In the genomic region with DNA sequence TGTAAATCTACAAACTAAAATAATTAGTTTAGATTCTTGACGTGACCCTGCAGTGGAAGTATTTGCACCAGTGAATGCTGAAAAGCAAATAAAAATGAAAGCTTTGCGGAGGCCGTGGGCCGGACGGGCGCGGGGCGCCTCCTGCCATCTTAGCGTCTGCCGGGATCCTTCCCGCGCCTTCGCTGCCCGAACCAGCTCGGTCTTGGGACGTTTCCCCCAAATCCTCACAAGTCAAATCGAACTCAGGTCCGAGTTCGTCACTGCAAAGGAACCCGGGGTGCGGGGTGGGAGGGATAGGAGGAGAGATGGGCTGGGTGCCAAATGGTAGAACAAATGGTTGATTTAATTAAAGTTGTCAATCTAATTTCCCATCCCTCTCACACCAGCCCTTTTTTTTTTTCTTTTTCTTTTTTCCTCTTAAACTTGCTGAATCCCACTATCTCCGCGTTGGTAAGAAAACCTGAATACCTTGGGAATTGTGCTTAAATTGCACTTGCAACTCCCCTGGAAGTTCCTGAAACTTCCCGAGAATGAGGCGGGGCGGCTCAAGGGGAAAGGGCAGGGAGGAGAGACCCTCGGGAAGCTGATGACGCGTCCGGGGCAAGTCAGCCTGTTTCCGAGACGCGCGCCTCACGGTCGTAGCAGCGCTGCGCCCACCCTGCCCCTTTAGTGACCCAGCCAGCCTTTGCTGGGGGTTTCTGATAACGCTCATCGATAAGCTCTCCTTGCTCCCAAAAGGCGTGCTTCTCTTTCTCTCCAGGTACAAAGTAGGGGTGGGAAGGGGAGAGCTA, we compare ENCODE assay signal across 8 cellular contexts. TPM values are rescaled to one million over a fixed set of nuclear protein-coding genes. Genes with fewer than 3 reads are reported as not detected.
A peak's percentile ranks its signal among the peaks of the same experiment; 100 is the strongest.
DNase-seq lines count a peak whose midpoint lies in the region; ATAC-seq and TF ChIP-seq lines count a peak whose summit lies in the region.

No MANE protein-coding gene starts in this region.

- no peaks in the 10 kb centered on the region for H3K9me3 Mint-ChIP-seq in T-helper 1 cell treated with Interleukin-12 subunit alpha and Interleukin-12 subunit beta and Interleukin-4 antibody, amounts not matched to agents 30 μg/mL and 1 μg/mL, for 36 hours
- no peaks in the 10 kb centered on the region for H3K9me3 Mint-ChIP-seq in activated T-cell treated with anti-CD3 and anti-CD28 coated beads, Interleukin-2, amount 50 U/mL, for 72 hours

- H3K4me2 ChIP-seq in neural cell (ENCODE audit: low read length): peak overlapping the region; percentile 46

- H3K9ac ChIP-seq in neural cell (ENCODE audit: low read length): peak overlapping the region; percentile 8

- H3K27me3 ChIP-seq in neural cell (ENCODE audit: insufficient read depth, low read depth, low read length): peaks cover 22% of the 10 kb centered on the region

- ATAC-seq in activated T-cell treated with anti-CD3 and anti-CD28 coated beads, Interleukin-2, amount 50 U/mL, for 72 hours (replicated peaks in 1 of 2): peak; percentile 49 to 56
- ATAC-seq in HG03469 (IDR thresholded peaks at IDR 0.05; ENCODE audit: unreplicated experiment) (no peak), HG03159 (IDR thresholded peaks at IDR 0.05; ENCODE audit: unreplicated experiment) (no peak), GM19023 (IDR thresholded peaks at IDR 0.05; ENCODE audit: unreplicated experiment) (no peak)

- no peaks in the 10 kb centered on the region for H4K20me1 ChIP-seq in neural cell (ENCODE audit: insufficient read depth)

- H3K4me1 Mint-ChIP-seq in T-helper 1 cell treated with Interleukin-12 subunit alpha and Interleukin-12 subunit beta and Interleukin-4 antibody, amounts not matched to agents 30 μg/mL and 1 μg/mL, for 36 hours (ENCODE audit: low read depth): peaks cover 11% of the 10 kb centered on the region
- H3K4me1 Mint-ChIP-seq in activated T-cell treated with anti-CD3 and anti-CD28 coated beads, Interleukin-2, amount 50 U/mL, for 72 hours (ENCODE audit: low read depth): peaks cover 21% of the 10 kb centered on the region

- no peak overlapping the region for H3K27ac ChIP-seq in neural cell (ENCODE audit: low read length)

- no peak for TF ChIP-seq RAD21 in neural cell (conservative IDR thresholded peaks at IDR 0.05)

- H3K9me2 ChIP-seq in neural cell (ENCODE audit: insufficient read depth, low read length): no peaks in the 10 kb centered on the region

- no peak for TF ChIP-seq EP300 in neural cell (conservative IDR thresholded peaks at IDR 0.05; ENCODE audit: poor library complexity, severe bottlenecking)

- H2AFZ ChIP-seq in neural cell (ENCODE audit: low read depth, low read length): no peak overlapping the region

- H3K9me3 ChIP-seq in neural cell (ENCODE audit: low read length): no peaks in the 10 kb centered on the region

- no peak overlapping the region for H3K27ac Mint-ChIP-seq in T-helper 1 cell treated with Interleukin-12 subunit alpha and Interleukin-12 subunit beta and Interleukin-4 antibody, amounts not matched to agents 30 μg/mL and 1 μg/mL, for 36 hours
- H3K27ac Mint-ChIP-seq in activated T-cell treated with anti-CD3 and anti-CD28 coated beads, Interleukin-2, amount 50 U/mL, for 72 hours: peak overlapping the region; percentile 30

- TF ChIP-seq CTCF in foreskin fibroblast (IDR thresholded peaks at IDR 0.05; ENCODE audit: low read depth, low read length) (no peak), neural cell (IDR thresholded peaks at IDR 0.05; ENCODE audit: poor library complexity, severe bottlenecking) (no peak)

- DNase-seq in T-helper 1 cell (no peak), foreskin fibroblast (peak; percentile 48 to 77)
- peak; percentile 27 to 29 for DNase-seq in activated T-cell treated with anti-CD3 and anti-CD28 coated beads, Interleukin-2, amount 50 U/mL, for 72 hours

- H3K27me3 Mint-ChIP-seq in T-helper 1 cell treated with Interleukin-12 subunit alpha and Interleukin-12 subunit beta and Interleukin-4 antibody, amounts not matched to agents 30 μg/mL and 1 μg/mL, for 36 hours (ENCODE audit: low read depth): peaks cover 49% of the 10 kb centered on the region
- H3K27me3 Mint-ChIP-seq in activated T-cell treated with anti-CD3 and anti-CD28 coated beads, Interleukin-2, amount 50 U/mL, for 72 hours (ENCODE audit: low read depth): peaks cover 40% of the 10 kb centered on the region

- peaks cover 2% of the 10 kb centered on the region for H3K36me3 Mint-ChIP-seq in T-helper 1 cell treated with Interleukin-12 subunit alpha and Interleukin-12 subunit beta and Interleukin-4 antibody, amounts not matched to agents 30 μg/mL and 1 μg/mL, for 36 hours (ENCODE audit: low read depth)
- peaks cover 1 to 3% of the 10 kb centered on the region in 2 donors for H3K36me3 Mint-ChIP-seq in activated T-cell treated with anti-CD3 and anti-CD28 coated beads, Interleukin-2, amount 50 U/mL, for 72 hours (ENCODE audit: insufficient read depth in 2 of 2)

- H3K4me3 ChIP-seq in foreskin fibroblast (ENCODE audit: low read depth in 1 of 2, low read length in 2 of 2) (peak overlapping the region; percentile 75 to 94), neural cell (ENCODE audit: low read length) (peak overlapping the region; percentile 63)

- H3K4me3 Mint-ChIP-seq in T-helper 1 cell treated with Interleukin-12 subunit alpha and Interleukin-12 subunit beta and Interleukin-4 antibody, amounts not matched to agents 30 μg/mL and 1 μg/mL, for 36 hours: peak overlapping the region; percentile 80
- H3K4me3 Mint-ChIP-seq in activated T-cell treated with anti-CD3 and anti-CD28 coated beads, Interleukin-2, amount 50 U/mL, for 72 hours: peak overlapping the region; percentile 83 to 85

- no peaks in the 10 kb centered on the region for H3K79me2 ChIP-seq in neural cell (replicated peaks; ENCODE audit: insufficient read depth, low read length)

- H3K36me3 ChIP-seq in neural cell (ENCODE audit: insufficient read depth, low read length): no peaks in the 10 kb centered on the region

- H3F3A ChIP-seq in neural cell (ENCODE audit: insufficient read depth, low read length, poor library complexity, severe bottlenecking): peaks cover 4% of the 10 kb centered on the region

TF ChIP-seq in neural cell, 6 proteins besides CTCF, POLR2A, EP300 and RAD21:
- TF ChIP-seq TAF1 (IDR thresholded peaks at IDR 0.05; ENCODE audit: low read depth): no peak
- no peak for TF ChIP-seq MXI1 (conservative IDR thresholded peaks at IDR 0.05; ENCODE audit: poor library complexity, severe bottlenecking)

RNA-seq across cellular contexts. Expression of gene GJA1, which starts 1.7 kb away (rescaled TPM):
- total RNA-seq in activated T-cell treated with anti-CD3 and anti-CD28 coated beads, Interleukin-2, amount 50 U/mL, for 72 hours: under 1 TPM in 1 of 2 donors, not detected in 1; 0.19 TPM
- 2.3 and 3.5 TPM in 2 replicates for polyA plus RNA-seq in neural cell
- 1.5 and 3.5 TPM in 2 replicates for polyA minus RNA-seq in neural cell

Comparison
In these comparisons a context has a peak if more than half of its experiments do, and no peak if none do; other contexts are left out.
1. DNase-seq: peak in activated T-cell treated with anti-CD3 and anti-CD28 coated beads, Interleukin-2, amount 50 U/mL, for 72 hours (2 of 2) and foreskin fibroblast (2 of 2); none in T-helper 1 cell (0 of 5).
2. ATAC-seq: peak in activated T-cell treated with anti-CD3 and anti-CD28 coated beads, Interleukin-2, amount 50 U/mL, for 72 hours (2 of 2); none in HG03469 (single experiment), HG03159 (single experiment) and GM19023 (single experiment).